Comparison of ENCODE assay signal across 10 cellular contexts in genomic region chr3:191269289-191270085, GRCh38. TPM values are rescaled to one million over a fixed set of nuclear protein-coding genes. Genes with fewer than 3 reads are reported as not detected.
DNase-seq lines count a peak whose midpoint lies in the region; ATAC-seq and TF ChIP-seq lines count a peak whose summit lies in the region.
"Had no signal": no experiment of that assay in that cellular context is flagged by ENCODE, and none has a peak within 500 bp of the region (broad histone marks: within the 10 kb centered on the region; RNA-seq: fewer than 3 reads in every experiment).

No MANE protein-coding gene starts in this region.

- H3K27ac Mint-ChIP-seq in activated T-helper 1 cell treated with anti-CD3 and anti-CD28 coated beads, Interleukin-12 subunit alpha, Interleukin-12 subunit beta, Interleukin-2, Interleukin-4 antibody, amounts not matched to agents 30 ng/mL and 10 ng/mL and 1 ng/mL, durations not matched to agents 14 hours and 24 hours and 36 hours: no peak overlapping the region

- H3K36me3 Mint-ChIP-seq in activated T-helper 1 cell treated with anti-CD3 and anti-CD28 coated beads, Interleukin-12 subunit alpha, Interleukin-12 subunit beta, Interleukin-2, Interleukin-4 antibody, amounts not matched to agents 30 ng/mL and 10 ng/mL and 1 ng/mL, durations not matched to agents 14 hours and 24 hours and 36 hours (ENCODE audit: low read depth): no peaks in the 10 kb centered on the region

- no peak overlapping the region for H3K4me3 ChIP-seq in transverse colon

- in situ Hi-C loops in transverse colon (cut with MboI; ENCODE audit: low pct_ligation_motif_present in 1 of 4, low pct_unique_long_range_greater_than_20kb in 1 of 4, low sequenced_read_pairs in 3 of 4): no loop called here

- H3K4me1 ChIP-seq in transverse colon: no peaks in the 10 kb centered on the region

- no peaks in the 10 kb centered on the region for H3K9me3 ChIP-seq in transverse colon

- H3K9me3 Mint-ChIP-seq in activated T-helper 1 cell treated with anti-CD3 and anti-CD28 coated beads, Interleukin-12 subunit alpha, Interleukin-12 subunit beta, Interleukin-2, Interleukin-4 antibody, amounts not matched to agents 30 ng/mL and 10 ng/mL and 1 ng/mL, durations not matched to agents 14 hours and 24 hours and 36 hours: no peaks in the 10 kb centered on the region

- POLR2A ChIA-PET in GM10248 (lab: Yijun Ruan, JAX): no interaction called here

- CTCF ChIA-PET in GM10248 (lab: Yijun Ruan, JAX): interaction anchor here (1.0 to 7.8 kb wide), 11 partner anchors 11 to 73 kb away, joined by 3 to 40 read pairs (median 3); no protein-coding TSS in a partner anchor

- no peak overlapping the region for H3K27ac ChIP-seq in transverse colon

- 47 to 65% methylated on average over 4 to 5 of the region's 5 CpGs for WGBS in transverse colon (ENCODE audit: low coverage in 1 of 2), 2 donors

- ATAC-seq in GM19455 (IDR thresholded peaks at IDR 0.05; ENCODE audit: unreplicated experiment): peak; percentile 69
- ATAC-seq in HG02938 (IDR thresholded peaks at IDR 0.05; ENCODE audit: unreplicated experiment): peak; percentile 69
- no peak for ATAC-seq in left cardiac atrium

- TF ChIP-seq CTCF in GM10248 (IDR thresholded peaks at IDR 0.05; ENCODE audit: control extremely low read depth, extremely low read depth, low read depth, missing control alignments) (no peak), transverse colon (IDR thresholded peaks at IDR 0.05) (no peak)

- H3K4me3 Mint-ChIP-seq in activated T-helper 1 cell treated with anti-CD3 and anti-CD28 coated beads, Interleukin-12 subunit alpha, Interleukin-12 subunit beta, Interleukin-2, Interleukin-4 antibody, amounts not matched to agents 30 ng/mL and 10 ng/mL and 1 ng/mL, durations not matched to agents 14 hours and 24 hours and 36 hours: no peak overlapping the region

- TF ChIP-seq POLR2A in transverse colon (IDR thresholded peaks at IDR 0.05): no peak

- intact Hi-C loops in left cardiac atrium (cut with DNase I): no loop called here
- intact Hi-C loops in transverse colon (cut with DNase I; ENCODE audit: low total_unique reads): no loop called here
- intact Hi-C loops in activated T-helper 1 cell treated with anti-CD3 and anti-CD28 coated beads, Interleukin-12 subunit alpha, Interleukin-12 subunit beta, Interleukin-2, Interleukin-4 antibody, amounts not matched to agents 30 ng/mL and 10 ng/mL and 1 ng/mL, durations not matched to agents 14 hours and 24 hours and 36 hours (cut with micrococcal nuclease): no loop called here

- DNase-seq in GM10248 (ENCODE audit: extremely low spot score) (peak; percentile 37), MV-4-11 (lab: John Stamatoyannopoulos, UW) (peak; percentile 57), left cardiac atrium (no peak), transverse colon (no peak), CD1c-positive myeloid dendritic cell (ENCODE audit: extremely low spot score) (no peak)
- DNase-seq in activated T-helper 1 cell treated with anti-CD3 and anti-CD28 coated beads, Interleukin-12 subunit alpha, Interleukin-12 subunit beta, Interleukin-2, Interleukin-4 antibody, amounts not matched to agents 30 ng/mL and 10 ng/mL and 1 ng/mL, durations not matched to agents 14 hours and 24 hours and 36 hours (ENCODE audit: low spot score): no peak
- DNase-seq: NCI-H69, T1000 had no signal

- no peaks in the 10 kb centered on the region for H3K36me3 ChIP-seq in transverse colon

- no peaks in the 10 kb centered on the region for H3K4me1 Mint-ChIP-seq in activated T-helper 1 cell treated with anti-CD3 and anti-CD28 coated beads, Interleukin-12 subunit alpha, Interleukin-12 subunit beta, Interleukin-2, Interleukin-4 antibody, amounts not matched to agents 30 ng/mL and 10 ng/mL and 1 ng/mL, durations not matched to agents 14 hours and 24 hours and 36 hours (ENCODE audit: low read depth)

- peaks cover 2% of the 10 kb centered on the region for H3K27me3 Mint-ChIP-seq in activated T-helper 1 cell treated with anti-CD3 and anti-CD28 coated beads, Interleukin-12 subunit alpha, Interleukin-12 subunit beta, Interleukin-2, Interleukin-4 antibody, amounts not matched to agents 30 ng/mL and 10 ng/mL and 1 ng/mL, durations not matched to agents 14 hours and 24 hours and 36 hours (ENCODE audit: insufficient read depth)

- no peaks in the 10 kb centered on the region for H3K27me3 ChIP-seq in transverse colon

- TF ChIP-seq EP300 in transverse colon (IDR thresholded peaks at IDR 0.05; ENCODE audit: low read depth): no peak

RNA-seq across cellular contexts. Expression of gene CCDC50, which starts 59.7 kb away (rescaled TPM):
- 10 to 100 TPM; 53.1 to 69.0 TPM for total RNA-seq in left cardiac atrium
- total RNA-seq in transverse colon: 10 to 100 TPM; 61.3 to 78.0 (median 69.5) TPM
- 36.1 and 37.2 TPM in 2 replicates for total RNA-seq in activated T-helper 1 cell treated with anti-CD3 and anti-CD28 coated beads, Interleukin-12 subunit alpha, Interleukin-12 subunit beta, Interleukin-2, Interleukin-4 antibody, amounts not matched to agents 30 ng/mL and 10 ng/mL and 1 ng/mL, durations not matched to agents 14 hours and 24 hours and 36 hours

Comparison
In these comparisons a context has a peak if more than half of its experiments do, and no peak if none do; other contexts are left out.
1. DNase-seq: peak in GM10248 (single experiment) and MV-4-11 (single experiment); none in left cardiac atrium (single experiment), transverse colon (single experiment), CD1c-positive myeloid dendritic cell (single experiment) and activated T-helper 1 cell treated with anti-CD3 and anti-CD28 coated beads, Interleukin-12 subunit alpha, Interleukin-12 subunit beta, Interleukin-2, Interleukin-4 antibody, amounts not matched to agents 30 ng/mL and 10 ng/mL and 1 ng/mL, durations not matched to agents 14 hours and 24 hours and 36 hours (single experiment).
2. ATAC-seq: peak in GM19455 (single experiment) and HG02938 (single experiment); none in left cardiac atrium (0 of 2).